9 cellular contexts compared by ENCODE assay signal in the genomic region with DNA sequence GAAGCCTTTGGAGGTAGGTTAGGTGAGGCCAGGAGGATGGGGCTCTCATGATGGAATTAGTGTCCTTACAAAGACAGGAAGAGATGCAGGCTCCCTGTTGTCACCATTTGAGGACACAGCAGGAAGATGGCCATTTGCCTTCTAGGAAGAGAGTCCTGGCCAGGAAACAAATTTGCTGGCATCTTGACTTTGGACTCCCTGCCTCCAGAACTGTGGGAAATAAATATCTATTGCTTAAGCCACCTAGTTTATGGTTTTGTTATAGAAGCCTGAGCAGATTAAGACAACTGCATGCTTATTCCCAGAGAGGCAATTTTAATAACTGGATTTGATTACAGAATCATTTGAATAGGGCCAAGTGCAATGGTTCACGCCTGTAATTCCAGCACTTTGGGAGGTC. TPM values are rescaled to one million over a fixed set of nuclear protein-coding genes. Genes with fewer than 3 reads are reported as not detected.
"Had no signal": no experiment of that assay in that cellular context is flagged by ENCODE, and none has a peak within 500 bp of the region (broad histone marks: within the 10 kb centered on the region; RNA-seq: fewer than 3 reads in every experiment).

No MANE protein-coding gene starts in this region.

- H3K4me2 ChIP-seq: GM23338 had no signal

- DNase-seq: H9, HCEC 1CT, KBM-7 had no signal

- ATAC-seq: GM23338, HepG2 had no signal

- H2AFZ ChIP-seq: GM23338 had no signal

- H3K4me3 ChIP-seq: GM23338 had no signal

- FAIRE-seq: H1, H54, HepG2 had no signal

- H3K27ac ChIP-seq: HL-60 had no signal

RNA-seq across cellular contexts. Expression of gene EPB41L4B, which starts 50.5 kb away (rescaled TPM):
- polyA plus RNA-seq: IgD-negative memory B cell had no signal
